ENCODE assay signal across 9 cellular contexts in genomic region chr19:8580710-8581281, GRCh38. TPM values are rescaled to one million over a fixed set of nuclear protein-coding genes. Genes with fewer than 3 reads are reported as not detected.
A peak's percentile ranks its signal among the peaks of the same experiment; 100 is the strongest.
DNase-seq lines count a peak whose midpoint lies in the region; ATAC-seq and TF ChIP-seq lines count a peak whose summit lies in the region.
"Had no signal": no experiment of that assay in that cellular context is flagged by ENCODE, and none has a peak within 500 bp of the region (broad histone marks: within the 10 kb centered on the region; RNA-seq: fewer than 3 reads in every experiment).

No MANE protein-coding gene starts in this region.

- H3K27me3 Mint-ChIP-seq in CD8-positive, alpha-beta T cell (ENCODE audit: low read depth) = no peaks in the 10 kb centered on the region
- H3K27me3 Mint-ChIP-seq in activated CD4-positive, alpha-beta memory T cell treated with anti-CD3 and anti-CD28 coated beads, Interleukin-2, amount 10 ng/mL, durations not matched to agents 7 days and 5 days = peaks cover 3% of the 10 kb centered on the region
- H3K27me3 Mint-ChIP-seq in memory B cell = peaks cover under 1% of the 10 kb centered on the region

- H3K4me3 ChIP-seq in CD8-positive, alpha-beta T cell (ENCODE audit: low read depth, low read length) = no peak overlapping the region

- TF ChIP-seq CTCF in CD8-positive, alpha-beta T cell (IDR thresholded peaks at IDR 0.05) = peak; percentile 99

- peaks cover 33% of the 10 kb centered on the region for H3K4me1 Mint-ChIP-seq in CD8-positive, alpha-beta T cell (ENCODE audit: low read depth)
- H3K4me1 Mint-ChIP-seq in activated CD4-positive, alpha-beta memory T cell treated with anti-CD3 and anti-CD28 coated beads, Interleukin-2, amount 10 ng/mL, durations not matched to agents 7 days and 5 days = peaks cover 30% of the 10 kb centered on the region
- peaks cover 22% of the 10 kb centered on the region for H3K4me1 Mint-ChIP-seq in memory B cell

- no peaks in the 10 kb centered on the region for H3K36me3 ChIP-seq in CD8-positive, alpha-beta T cell (ENCODE audit: insufficient read depth, low read length)

- peak; percentile 78 to 96 (median 81) for DNase-seq in CD8-positive, alpha-beta T cell
- DNase-seq in HCEC 1CT (peak; percentile 53), NCI-H82 (lab: John Stamatoyannopoulos, UW) (peak; percentile 76), memory B cell (ENCODE audit: low spot score in 2 of 2) (peak; percentile 89 to 94)
- peak; percentile 89 for DNase-seq in activated CD4-positive, alpha-beta memory T cell treated with anti-CD3 and anti-CD28 coated beads, Interleukin-2, amount 10 ng/mL, durations not matched to agents 7 days and 5 days
- peak; percentile 76 for DNase-seq in effector CD8-positive, alpha-beta T cell (lab: John Stamatoyannopoulos, UW)
- DNase-seq in stimulated activated CD8-positive, alpha-beta memory T cell treated with anti-CD3 and anti-CD28 coated beads, Interleukin-2, amount 100 ng/mL, for 48 hours (ENCODE audit: low read depth in 2 of 2) = peak; percentile 71 to 76

- CTCF ChIA-PET in CD8-positive, alpha-beta T cell (lab: Charles Lee) = interaction anchor here (0.5 to 15.9 kb wide), 54 partner anchors 8 to 534 kb away, joined by 3 to 362 read pairs (median 5); partner anchors contain the start of genes MARCHF2, PRAM1 and ZNF414
- CTCF ChIA-PET in activated CD4-positive, alpha-beta memory T cell treated with anti-CD3 and anti-CD28 coated beads, Interleukin-2, amount 10 ng/mL, durations not matched to agents 7 days and 5 days (lab: Charles Lee) = interaction anchor here (0.5 to 7.6 kb wide), 23 partner anchors 10 to 227 kb away, joined by 3 to 69 read pairs (median 8); partner anchors contain the start of genes ACTL9, MARCHF2 and ZNF414

- H3K9me3 Mint-ChIP-seq in CD8-positive, alpha-beta T cell = no peaks in the 10 kb centered on the region
- H3K9me3 Mint-ChIP-seq in activated CD4-positive, alpha-beta memory T cell treated with anti-CD3 and anti-CD28 coated beads, Interleukin-2, amount 10 ng/mL, durations not matched to agents 7 days and 5 days = no peaks in the 10 kb centered on the region
- no peaks in the 10 kb centered on the region for H3K9me3 Mint-ChIP-seq in memory B cell

- H3K27ac Mint-ChIP-seq in CD8-positive, alpha-beta T cell = no peak overlapping the region
- H3K27ac Mint-ChIP-seq in activated CD4-positive, alpha-beta memory T cell treated with anti-CD3 and anti-CD28 coated beads, Interleukin-2, amount 10 ng/mL, durations not matched to agents 7 days and 5 days = no peak overlapping the region
- no peak overlapping the region for H3K27ac Mint-ChIP-seq in memory B cell

- no peaks in the 10 kb centered on the region for H3K27me3 ChIP-seq in CD8-positive, alpha-beta T cell (ENCODE audit: insufficient read depth, low read length)

- POLR2A ChIA-PET in CD8-positive, alpha-beta T cell (lab: Charles Lee) = interaction anchor here (0.5 to 7.9 kb wide), 13 partner anchors 11 to 168 kb away, joined by 3 to 81 read pairs (median 4); partner anchors contain the start of genes HNRNPM, MARCHF2 and ZNF414
- POLR2A ChIA-PET in activated CD4-positive, alpha-beta memory T cell treated with anti-CD3 and anti-CD28 coated beads, Interleukin-2, amount 10 ng/mL, durations not matched to agents 7 days and 5 days (lab: Charles Lee) = interaction anchor here (1.2 to 4.8 kb wide), 4 partner anchors 9 to 16 kb away, joined by 3 to 31 read pairs (median 6); no protein-coding TSS in a partner anchor

- ATAC-seq in CD8-positive, alpha-beta T cell = peak; percentile 71
- ATAC-seq in memory B cell (ENCODE audit: low read depth) (peak; percentile 57), GM19452 (IDR thresholded peaks at IDR 0.05; ENCODE audit: unreplicated experiment) (no peak)

- intact Hi-C loops in CD8-positive, alpha-beta T cell (cut with DNase I, micrococcal nuclease) = loop anchor here (1.0 to 5.0 kb wide), 9 partner anchors 12 to 228 kb away; partner anchors contain the start of gene MARCHF2 (in 2 of the 2)

- no peak overlapping the region for H3K4me3 Mint-ChIP-seq in CD8-positive, alpha-beta T cell
- H3K4me3 Mint-ChIP-seq in activated CD4-positive, alpha-beta memory T cell treated with anti-CD3 and anti-CD28 coated beads, Interleukin-2, amount 10 ng/mL, durations not matched to agents 7 days and 5 days = no peak overlapping the region
- H3K4me3 Mint-ChIP-seq in memory B cell = peak overlapping the region; percentile 11

- no peaks in the 10 kb centered on the region for H3K9me3 ChIP-seq in CD8-positive, alpha-beta T cell (ENCODE audit: low read length)

- no peak overlapping the region for H3K27ac ChIP-seq in CD8-positive, alpha-beta T cell (ENCODE audit: low read depth, low read length)

- peaks cover 51% of the 10 kb centered on the region for H3K4me1 ChIP-seq in CD8-positive, alpha-beta T cell (ENCODE audit: insufficient read depth, low read length)

- H3K36me3 Mint-ChIP-seq in CD8-positive, alpha-beta T cell = peaks cover 17% of the 10 kb centered on the region
- H3K36me3 Mint-ChIP-seq in activated CD4-positive, alpha-beta memory T cell treated with anti-CD3 and anti-CD28 coated beads, Interleukin-2, amount 10 ng/mL, durations not matched to agents 7 days and 5 days (ENCODE audit: low read depth) = peaks cover 15% of the 10 kb centered on the region
- H3K36me3 Mint-ChIP-seq in memory B cell = no peaks in the 10 kb centered on the region

RNA-seq across cellular contexts. Expression of gene MYO1F, which starts 3.6 kb away (rescaled TPM):
- 10 to 100 TPM; 75.7 to 76.8 TPM for total RNA-seq in CD8-positive, alpha-beta T cell
- total RNA-seq in activated CD4-positive, alpha-beta memory T cell treated with anti-CD3 and anti-CD28 coated beads, Interleukin-2, amount 10 ng/mL, durations not matched to agents 7 days and 5 days = 100 to 1,000 TPM; 420 TPM

RNA-seq across cellular contexts. Expression of gene ADAMTS10, which starts 29.7 kb away (rescaled TPM):
- 100 to 1,000 TPM in 1 of 2 experiments, 10 to 100 TPM in 1; 81.9 to 101 TPM for total RNA-seq in CD8-positive, alpha-beta T cell
- 1 to 10 TPM; 2.6 to 2.8 TPM for total RNA-seq in activated CD4-positive, alpha-beta memory T cell treated with anti-CD3 and anti-CD28 coated beads, Interleukin-2, amount 10 ng/mL, durations not matched to agents 7 days and 5 days

RNA-seq across cellular contexts. Expression of gene NFILZ, which starts 49.6 kb away (rescaled TPM):
- total RNA-seq in CD8-positive, alpha-beta T cell = not detected
- total RNA-seq in activated CD4-positive, alpha-beta memory T cell treated with anti-CD3 and anti-CD28 coated beads, Interleukin-2, amount 10 ng/mL, durations not matched to agents 7 days and 5 days = not detected
- total RNA-seq: activated CD8-positive, alpha-beta memory T cell treated with anti-CD3 and anti-CD28 coated beads for 36 hours had no signal

Comparison
In these comparisons a context has a peak if more than half of its experiments do, and no peak if none do; other contexts are left out.
1. RNA of gene MYO1F, which starts 3.6 kb away (total RNA-seq): 420 TPM in activated CD4-positive, alpha-beta memory T cell treated with anti-CD3 and anti-CD28 coated beads, Interleukin-2, amount 10 ng/mL, durations not matched to agents 7 days and 5 days; 75.7 to 76.8 TPM in CD8-positive, alpha-beta T cell; every median in the first group is over 4 times any median in the second.
2. RNA of gene ADAMTS10, which starts 29.7 kb away (total RNA-seq): 81.9 to 101 TPM in CD8-positive, alpha-beta T cell; 2.6 to 2.8 TPM in activated CD4-positive, alpha-beta memory T cell treated with anti-CD3 and anti-CD28 coated beads, Interleukin-2, amount 10 ng/mL, durations not matched to agents 7 days and 5 days; every median in the first group is over 10 times any median in the second.
3. Peak in every context shown above with its lines, with median percentiles within 50 percentile points of each other: DNase-seq.